1 cellular context compared by ENCODE assay signal in the genomic region with DNA sequence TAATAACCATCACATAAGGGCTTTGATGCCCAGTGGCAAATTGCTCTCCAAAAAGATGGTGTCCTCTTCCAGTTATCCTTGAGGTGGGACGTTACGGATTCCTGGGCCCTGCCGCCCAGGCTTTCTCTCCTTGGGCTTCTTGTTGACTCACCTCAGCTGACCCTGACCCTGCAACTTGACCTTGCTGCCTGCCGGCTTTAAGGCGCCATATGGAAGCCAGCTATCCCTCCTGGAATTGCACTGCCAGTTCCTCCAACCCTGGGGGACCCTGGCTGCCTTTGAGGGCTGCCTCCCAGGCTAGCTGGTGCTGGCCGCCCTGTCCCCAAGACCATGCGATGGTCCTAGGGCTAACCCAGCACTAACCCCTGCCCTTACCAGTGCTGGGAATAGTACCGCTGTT.
TF ChIP-seq lines count a peak whose summit lies in the region.

No MANE protein-coding gene starts in this region.

TF ChIP-seq in HepG2, 621 proteins besides CTCF, POLR2A, EP300 and RAD21 (continued from another document):
- TF ChIP-seq, protein P1, sequence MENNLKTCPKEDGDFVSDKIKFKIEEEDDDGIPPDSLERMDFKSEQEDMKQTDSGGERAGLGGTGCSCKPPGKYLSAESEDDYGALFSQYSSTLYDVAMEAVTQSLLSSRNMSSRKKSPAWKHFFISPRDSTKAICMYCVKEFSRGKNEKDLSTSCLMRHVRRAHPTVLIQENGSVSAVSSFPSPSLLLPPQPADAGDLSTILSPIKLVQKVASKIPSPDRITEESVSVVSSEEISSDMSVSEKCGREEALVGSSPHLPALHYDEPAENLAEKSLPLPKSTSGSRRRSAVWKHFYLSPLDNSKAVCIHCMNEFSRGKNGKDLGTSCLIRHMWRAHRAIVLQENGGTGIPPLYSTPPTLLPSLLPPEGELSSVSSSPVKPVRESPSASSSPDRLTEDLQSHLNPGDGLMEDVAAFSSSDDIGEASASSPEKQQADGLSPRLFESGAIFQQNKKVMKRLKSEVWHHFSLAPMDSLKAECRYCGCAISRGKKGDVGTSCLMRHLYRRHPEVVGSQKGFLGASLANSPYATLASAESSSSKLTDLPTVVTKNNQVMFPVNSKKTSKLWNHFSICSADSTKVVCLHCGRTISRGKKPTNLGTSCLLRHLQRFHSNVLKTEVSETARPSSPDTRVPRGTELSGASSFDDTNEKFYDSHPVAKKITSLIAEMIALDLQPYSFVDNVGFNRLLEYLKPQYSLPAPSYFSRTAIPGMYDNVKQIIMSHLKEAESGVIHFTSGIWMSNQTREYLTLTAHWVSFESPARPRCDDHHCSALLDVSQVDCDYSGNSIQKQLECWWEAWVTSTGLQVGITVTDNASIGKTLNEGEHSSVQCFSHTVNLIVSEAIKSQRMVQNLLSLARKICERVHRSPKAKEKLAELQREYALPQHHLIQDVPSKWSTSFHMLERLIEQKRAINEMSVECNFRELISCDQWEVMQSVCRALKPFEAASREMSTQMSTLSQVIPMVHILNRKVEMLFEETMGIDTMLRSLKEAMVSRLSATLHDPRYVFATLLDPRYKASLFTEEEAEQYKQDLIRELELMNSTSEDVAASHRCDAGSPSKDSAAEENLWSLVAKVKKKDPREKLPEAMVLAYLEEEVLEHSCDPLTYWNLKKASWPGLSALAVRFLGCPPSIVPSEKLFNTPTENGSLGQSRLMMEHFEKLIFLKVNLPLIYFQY (CRISPR knock-in tag; IDR thresholded peaks at IDR 0.05; ENCODE audit: borderline replicate concordance), result no peak
